Comparison of ENCODE assay signal across 8 cellular contexts in the genomic region with DNA sequence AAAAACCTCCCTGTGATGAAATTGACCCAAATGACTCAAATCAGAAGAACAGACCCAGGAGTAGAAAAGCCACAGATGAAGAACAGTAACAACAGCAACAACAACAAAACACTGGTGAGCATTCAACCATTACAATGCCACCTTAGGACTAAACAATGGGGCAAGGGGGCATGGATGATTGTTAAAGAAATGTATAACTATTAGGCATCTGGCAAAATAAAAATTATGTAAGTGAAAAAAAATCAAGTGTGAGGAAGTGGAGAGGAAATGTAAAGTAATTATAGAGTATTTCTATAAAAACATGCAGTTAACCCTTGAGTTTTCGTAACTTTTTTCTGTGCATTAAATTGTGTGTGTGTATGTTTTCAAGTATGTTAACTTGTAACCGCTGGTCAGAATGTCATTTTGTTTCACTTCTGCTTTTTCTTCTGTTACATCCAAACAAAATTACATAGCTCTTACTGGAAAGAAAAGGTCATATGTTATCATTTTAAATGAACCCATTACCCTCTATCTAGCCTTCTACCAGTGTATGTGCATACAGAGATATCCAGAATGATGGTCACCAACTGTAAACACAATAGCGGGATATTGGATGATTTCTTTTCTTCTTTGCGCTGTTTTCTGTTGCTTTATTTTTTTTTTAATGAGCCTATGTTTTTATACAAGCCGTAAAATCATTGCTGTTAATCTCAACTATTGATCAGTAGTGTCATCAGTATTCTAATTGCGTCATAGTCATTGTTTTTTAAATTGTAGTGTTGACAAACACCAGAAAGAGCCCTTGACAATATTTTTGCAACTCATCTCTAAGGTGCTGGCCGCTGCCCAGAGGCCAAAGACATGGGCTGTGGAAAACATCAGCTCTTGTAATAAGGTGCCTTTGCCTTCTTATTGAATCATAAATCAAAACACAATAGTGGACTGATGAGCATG.
DNase-seq lines count a peak whose midpoint lies in the region; ATAC-seq, FAIRE-seq and TF ChIP-seq lines count a peak whose summit lies in the region.

No MANE protein-coding gene starts in this region.

- no peak overlapping the region for H3K4me3 Mint-ChIP-seq in endodermal cell
- H3K4me3 Mint-ChIP-seq in activated T-cell treated with anti-CD3 and anti-CD28 coated beads, Interleukin-2, amount 50 U/mL, for 24 hours, result no peak overlapping the region

- no peaks in the 10 kb centered on the region for H3K4me1 Mint-ChIP-seq in endodermal cell
- H3K4me1 Mint-ChIP-seq in activated T-cell treated with anti-CD3 and anti-CD28 coated beads, Interleukin-2, amount 50 U/mL, for 24 hours (ENCODE audit: low read depth), result peaks cover 31% of the 10 kb centered on the region

- no peaks in the 10 kb centered on the region for H3K36me3 Mint-ChIP-seq in endodermal cell (ENCODE audit: low read depth)
- H3K36me3 Mint-ChIP-seq in activated T-cell treated with anti-CD3 and anti-CD28 coated beads, Interleukin-2, amount 50 U/mL, for 24 hours (ENCODE audit: low read depth), result peaks cover 12% of the 10 kb centered on the region

- intact Hi-C loops in dorsolateral prefrontal cortex (cut with DNase I), result no loop called here

- H3K4me3 ChIP-seq in fibroblast of pulmonary artery (replicated peaks; ENCODE audit: low read depth, low read length) (no peak overlapping the region), endodermal cell (ENCODE audit: low read length) (no peak overlapping the region), dorsolateral prefrontal cortex (no peak overlapping the region)

- peak; percentile 43 for DNase-seq in GM18507 (ENCODE audit: extremely low spot score, insufficient read length, low read depth)
- peak; percentile 68 for DNase-seq in KBM-7
- peak; percentile 27 for DNase-seq in fibroblast of pulmonary artery (ENCODE audit: low read depth)
- no peak for DNase-seq in endodermal cell
- no peak for DNase-seq in stimulated activated CD8-positive, alpha-beta memory T cell treated with anti-CD3 and anti-CD28 coated beads, Interleukin-4, amount 100 ng/mL, for 48 hours
- DNase-seq in dorsolateral prefrontal cortex, result no peak
- no peak for DNase-seq in activated T-cell treated with anti-CD3 and anti-CD28 coated beads, Interleukin-2, amount 50 U/mL, for 24 hours

- ATAC-seq in GM21723 (IDR thresholded peaks at IDR 0.05; ENCODE audit: unreplicated experiment), result peak; percentile 88

- H3K9ac ChIP-seq in endodermal cell (ENCODE audit: extremely low read depth, low read length, poor library complexity, severe bottlenecking), result no peak overlapping the region

- 94 to 95% methylated on average over 3 to 6 of the region's 7 CpGs for WGBS in endodermal cell (ENCODE audit: insufficient coverage in 1 of 2, insufficient read length in 1 of 2), 2 experiments

- H3K27ac ChIP-seq in endodermal cell (ENCODE audit: low read depth, low read length) (no peak overlapping the region), dorsolateral prefrontal cortex (no peak overlapping the region)

- in situ Hi-C loops in KBM-7 (cut with MboI; ENCODE audit: low pct_unique_long_range_greater_than_20kb, low sequenced_read_pairs), result no loop called here

- no peaks in the 10 kb centered on the region for H3K9me3 ChIP-seq in endodermal cell (ENCODE audit: control insufficient read depth, low read length)

- H3K27me3 Mint-ChIP-seq in endodermal cell (ENCODE audit: insufficient read depth), result no peaks in the 10 kb centered on the region
- H3K27me3 Mint-ChIP-seq in activated T-cell treated with anti-CD3 and anti-CD28 coated beads, Interleukin-2, amount 50 U/mL, for 24 hours, result no peaks in the 10 kb centered on the region

- TF ChIP-seq CTCF in fibroblast of pulmonary artery (IDR thresholded peaks at IDR 0.05; ENCODE audit: low read length, missing control alignments), result no peak
- TF ChIP-seq CTCF in endodermal cell (conservative IDR thresholded peaks at IDR 0.05), result no peak
- no peak for TF ChIP-seq CTCF in dorsolateral prefrontal cortex (IDR thresholded peaks at IDR 0.05 in 54 of 56, conservative IDR thresholded peaks at IDR 0.05 in 2 of 56; ENCODE audit: low read depth in 1 of 56, partially characterized antibody in 56 of 56)

- no peaks in the 10 kb centered on the region for H3K27me3 ChIP-seq in endodermal cell (ENCODE audit: control insufficient read depth, insufficient read depth, low read length, poor library complexity, severe bottlenecking)
- no peaks in the 10 kb centered on the region for H3K27me3 ChIP-seq in dorsolateral prefrontal cortex

- no peaks in the 10 kb centered on the region for H3K4me1 ChIP-seq in endodermal cell (ENCODE audit: control insufficient read depth, insufficient read depth, low read length)

- FAIRE-seq in GM18507 (lab: Jason Lieb, UNC), result peak; percentile 93

- no peak overlapping the region for H3K27ac Mint-ChIP-seq in endodermal cell
- H3K27ac Mint-ChIP-seq in activated T-cell treated with anti-CD3 and anti-CD28 coated beads, Interleukin-2, amount 50 U/mL, for 24 hours, result no peak overlapping the region

- no peaks in the 10 kb centered on the region for H3K36me3 ChIP-seq in endodermal cell (ENCODE audit: control insufficient read depth, insufficient read depth, low read length)

- H3K9me3 Mint-ChIP-seq in endodermal cell, result no peaks in the 10 kb centered on the region
- H3K9me3 Mint-ChIP-seq in activated T-cell treated with anti-CD3 and anti-CD28 coated beads, Interleukin-2, amount 50 U/mL, for 24 hours, result peaks cover 10% of the 10 kb centered on the region

Comparison
In these comparisons a context has a peak if more than half of its experiments do, and no peak if none do; other contexts are left out.
1. DNase-seq: peak in GM18507 (single experiment), KBM-7 (single experiment) and fibroblast of pulmonary artery (single experiment); none in endodermal cell (single experiment), stimulated activated CD8-positive, alpha-beta memory T cell treated with anti-CD3 and anti-CD28 coated beads, Interleukin-4, amount 100 ng/mL, for 48 hours (single experiment), dorsolateral prefrontal cortex (0 of 10) and activated T-cell treated with anti-CD3 and anti-CD28 coated beads, Interleukin-2, amount 50 U/mL, for 24 hours (single experiment).